In genomic region chr2:60976271-60976670, GRCh38 we compare ENCODE assay signal across 17 cellular contexts.
"Had no signal": no experiment of that assay in that cellular context is flagged by ENCODE, and none has a peak within 500 bp of the region (broad histone marks: within the 10 kb centered on the region; RNA-seq: fewer than 3 reads in every experiment).

No MANE protein-coding gene starts in this region.

- H3K36me3 Mint-ChIP-seq: activated CD4-positive, alpha-beta memory T cell treated with anti-CD3 and anti-CD28 coated beads for 36 hours had no signal

- DNase-seq: activated CD4-positive, alpha-beta memory T cell treated with anti-CD3 and anti-CD28 coated beads for 36 hours; activated CD4-positive, CD25-positive, alpha-beta regulatory T cell treated with anti-CD3 and anti-CD28 coated beads, Interleukin-2, amount 50 U/mL, for 72 hours; activated CD8-positive, alpha-beta memory T cell treated with anti-CD3 and anti-CD28 coated beads, Interleukin-2, amount 10 ng/mL, durations not matched to agents 7 days and 5 days; activated naive CD4-positive, alpha-beta T cell treated with anti-CD3 and anti-CD28 coated beads, Interleukin-2, amount 10 ng/mL, durations not matched to agents 7 days and 5 days; activated T-cell treated with anti-CD3 and anti-CD28 coated beads, Interleukin-2, amount 50 U/mL, for 1 hour; islet precursor cell; left ventricle myocardium superior; mesendoderm; sigmoid colon; stimulated activated CD4-positive, alpha-beta T cell treated with anti-CD3 and anti-CD28 coated beads, Interleukin-1b, Interleukin-23, amount 100 ng/mL, for 48 hours; SW 1271 had no signal

- H3K9me3 ChIP-seq: sigmoid colon, thoracic aorta had no signal

- H3K4me3 Mint-ChIP-seq: activated CD4-positive, alpha-beta memory T cell treated with anti-CD3 and anti-CD28 coated beads for 36 hours; activated naive CD4-positive, alpha-beta T cell treated with anti-CD3 and anti-CD28 coated beads, Interleukin-2, amount 10 ng/mL, durations not matched to agents 7 days and 5 days; neural crest cell; T-helper 2 cell treated with Interferon-gamma antibody and Interleukin-4, amounts not matched to agents 5 μg/mL and 100 μg/mL, for 36 hours had no signal

- H3K4me3 ChIP-seq: cardiac muscle cell, sigmoid colon, thoracic aorta had no signal

- H3K9me3 Mint-ChIP-seq: activated CD4-positive, alpha-beta memory T cell treated with anti-CD3 and anti-CD28 coated beads for 36 hours; activated naive CD4-positive, alpha-beta T cell treated with anti-CD3 and anti-CD28 coated beads, Interleukin-2, amount 10 ng/mL, durations not matched to agents 7 days and 5 days; activated T-helper 2 cell treated with anti-CD3 and anti-CD28 coated beads, Interferon-gamma antibody, Interleukin-2, Interleukin-4, amounts not matched to agents 10 μg/mL and 5 μg/mL and 100 μg/mL, durations not matched to agents 14 hours and 24 hours and 36 hours; neural crest cell; T-helper 2 cell treated with Interferon-gamma antibody and Interleukin-4, amounts not matched to agents 5 μg/mL and 100 μg/mL, for 36 hours had no signal

- ATAC-seq: activated CD8-positive, alpha-beta memory T cell treated with anti-CD3 and anti-CD28 coated beads, Interleukin-2, amount 10 ng/mL, durations not matched to agents 7 days and 5 days; esophagus mucosa; left ventricle myocardium superior had no signal

- H3K27ac Mint-ChIP-seq: activated naive CD4-positive, alpha-beta T cell treated with anti-CD3 and anti-CD28 coated beads, Interleukin-2, amount 10 ng/mL, durations not matched to agents 7 days and 5 days had no signal

- H3K27me3 Mint-ChIP-seq: activated CD4-positive, alpha-beta memory T cell treated with anti-CD3 and anti-CD28 coated beads for 36 hours; activated CD8-positive, alpha-beta memory T cell treated with anti-CD3 and anti-CD28 coated beads, Interleukin-2, amount 10 ng/mL, durations not matched to agents 7 days and 5 days; activated naive CD4-positive, alpha-beta T cell treated with anti-CD3 and anti-CD28 coated beads, Interleukin-2, amount 10 ng/mL, durations not matched to agents 7 days and 5 days had no signal

- H3K36me3 ChIP-seq: cardiac muscle cell, sigmoid colon, thoracic aorta had no signal

- H3K27me3 ChIP-seq: cardiac muscle cell, sigmoid colon had no signal

- H3K27ac ChIP-seq: cardiac muscle cell, sigmoid colon, thoracic aorta had no signal
